Comparison of ENCODE assay signal across 22 cellular contexts in genomic region chr7:33604015-33604414, GRCh38.
A peak's percentile ranks its signal among the peaks of the same experiment; 100 is the strongest.
DNase-seq lines count a peak whose midpoint lies in the region; ATAC-seq and TF ChIP-seq lines count a peak whose summit lies in the region.
"Had no signal": no experiment of that assay in that cellular context is flagged by ENCODE, and none has a peak within 500 bp of the region (broad histone marks: within the 10 kb centered on the region; RNA-seq: fewer than 3 reads in every experiment).

No MANE protein-coding gene starts in this region.

- H3K27me3 Mint-ChIP-seq in nephron (ENCODE audit: low read depth) = no peaks in the 10 kb centered on the region
- H3K27me3 Mint-ChIP-seq: CD4-positive, alpha-beta memory T cell had no signal

- DNase-seq in ELR (ENCODE audit: low read depth) (peak; percentile 8), RKO (ENCODE audit: low spot score) (peak; percentile 7), epithelial cell of esophagus (ENCODE audit: low read depth) (peak; percentile 23), COR-L47 (lab: John Stamatoyannopoulos, UW) (no peak), AML-193 (lab: John Stamatoyannopoulos, UW) (no peak)
- DNase-seq: C1 segment of cervical spinal cord; Caco-2; CD4-positive, alpha-beta memory T cell; DMS 273 treated with DMSO at 0.1 percent for 48 hours; DMS79; KBM-7; MG63; NCI-H1105 treated with DMSO at 0.1 percent for 48 hours; NCI-H146; NCI-H1930; NCI-H2107; NCI-H446 treated with DMSO at 0.1 percent for 48 hours; NCI-H526; SHP77 treated with DMSO at 0.1 percent for 48 hours had no signal

- H3K4me3 Mint-ChIP-seq in nephron = no peak overlapping the region
- H3K4me3 Mint-ChIP-seq: CD4-positive, alpha-beta memory T cell had no signal

- TF ChIP-seq CTCF in epithelial cell of esophagus (IDR thresholded peaks at IDR 0.05; ENCODE audit: insufficient read depth, low read depth, low read length, missing control alignments) (no peak), nephron (IDR thresholded peaks at IDR 0.05; ENCODE audit: unreplicated experiment in 3 of 3) (no peak)

- no peak for ATAC-seq in HG03280 (IDR thresholded peaks at IDR 0.05; ENCODE audit: unreplicated experiment)

- peaks cover 24% of the 10 kb centered on the region for H3K4me1 Mint-ChIP-seq in nephron

- H3K4me3 ChIP-seq in epithelial cell of esophagus (ENCODE audit: low read length) = no peak overlapping the region
- H3K4me3 ChIP-seq: MG63, SK-N-MC had no signal

- peaks cover 5% of the 10 kb centered on the region for H3K36me3 Mint-ChIP-seq in nephron (ENCODE audit: low read depth)

- peak overlapping the region; percentile 62 to 68 (median 66) for H3K27ac Mint-ChIP-seq in nephron
- H3K27ac Mint-ChIP-seq: CD4-positive, alpha-beta memory T cell had no signal

- H3K9me3 Mint-ChIP-seq in nephron = peaks cover 3% of the 10 kb centered on the region

Comparison
In these comparisons a context has a peak if more than half of its experiments do, and no peak if none do; other contexts are left out.
1. DNase-seq: peak in ELR (single experiment), RKO (single experiment) and epithelial cell of esophagus (single experiment); none in COR-L47 (single experiment) and AML-193 (0 of 2).